Comparison of ENCODE assay signal across 1 cellular context in the genomic region with DNA sequence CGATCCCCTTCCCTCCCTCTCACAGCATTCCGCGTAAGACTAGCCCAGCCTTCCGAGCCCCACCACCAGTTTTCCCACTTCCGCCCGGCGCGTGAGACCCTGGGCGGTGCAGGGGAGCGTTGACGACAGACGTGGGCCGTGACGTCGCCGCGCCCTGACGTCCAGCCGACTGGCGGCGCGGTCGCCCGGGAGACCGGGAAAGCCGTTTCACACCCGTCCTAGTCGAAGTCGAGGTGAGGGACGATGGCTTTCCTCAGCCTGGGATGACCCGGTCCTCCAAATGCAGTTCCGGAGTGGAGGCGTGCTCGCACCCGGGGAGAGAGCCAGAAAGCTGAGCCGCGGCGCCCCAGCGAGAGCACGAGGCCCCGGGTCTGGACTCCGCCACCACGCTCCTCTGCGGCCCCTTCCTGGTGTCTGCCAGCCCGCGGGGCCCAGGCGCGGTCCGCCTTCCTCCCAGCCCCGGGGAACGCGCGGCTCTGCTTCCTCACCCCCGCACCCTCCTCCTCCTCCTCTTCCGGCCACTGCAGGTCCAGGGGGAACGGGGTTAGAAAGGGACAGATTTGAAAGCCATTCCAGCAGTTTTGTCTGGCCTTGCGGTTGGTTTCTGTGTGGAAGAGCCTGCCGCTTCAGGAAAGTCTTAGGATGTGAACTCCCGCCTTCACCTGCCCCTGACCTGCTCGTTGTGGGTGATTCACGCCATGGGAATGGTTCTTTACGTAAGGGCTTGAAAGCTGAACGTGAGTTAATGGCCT.
TF ChIP-seq lines count a peak whose summit lies in the region.

A gene (plus strand): TSS at position 210 of the 752 bp plus-strand sequence. CDS start 2,977 bp downstream, outside the sequence.

TF ChIP-seq in K562, 482 proteins besides CTCF, POLR2A, EP300 and RAD21 (continued from another document):
- TF ChIP-seq, protein P1, sequence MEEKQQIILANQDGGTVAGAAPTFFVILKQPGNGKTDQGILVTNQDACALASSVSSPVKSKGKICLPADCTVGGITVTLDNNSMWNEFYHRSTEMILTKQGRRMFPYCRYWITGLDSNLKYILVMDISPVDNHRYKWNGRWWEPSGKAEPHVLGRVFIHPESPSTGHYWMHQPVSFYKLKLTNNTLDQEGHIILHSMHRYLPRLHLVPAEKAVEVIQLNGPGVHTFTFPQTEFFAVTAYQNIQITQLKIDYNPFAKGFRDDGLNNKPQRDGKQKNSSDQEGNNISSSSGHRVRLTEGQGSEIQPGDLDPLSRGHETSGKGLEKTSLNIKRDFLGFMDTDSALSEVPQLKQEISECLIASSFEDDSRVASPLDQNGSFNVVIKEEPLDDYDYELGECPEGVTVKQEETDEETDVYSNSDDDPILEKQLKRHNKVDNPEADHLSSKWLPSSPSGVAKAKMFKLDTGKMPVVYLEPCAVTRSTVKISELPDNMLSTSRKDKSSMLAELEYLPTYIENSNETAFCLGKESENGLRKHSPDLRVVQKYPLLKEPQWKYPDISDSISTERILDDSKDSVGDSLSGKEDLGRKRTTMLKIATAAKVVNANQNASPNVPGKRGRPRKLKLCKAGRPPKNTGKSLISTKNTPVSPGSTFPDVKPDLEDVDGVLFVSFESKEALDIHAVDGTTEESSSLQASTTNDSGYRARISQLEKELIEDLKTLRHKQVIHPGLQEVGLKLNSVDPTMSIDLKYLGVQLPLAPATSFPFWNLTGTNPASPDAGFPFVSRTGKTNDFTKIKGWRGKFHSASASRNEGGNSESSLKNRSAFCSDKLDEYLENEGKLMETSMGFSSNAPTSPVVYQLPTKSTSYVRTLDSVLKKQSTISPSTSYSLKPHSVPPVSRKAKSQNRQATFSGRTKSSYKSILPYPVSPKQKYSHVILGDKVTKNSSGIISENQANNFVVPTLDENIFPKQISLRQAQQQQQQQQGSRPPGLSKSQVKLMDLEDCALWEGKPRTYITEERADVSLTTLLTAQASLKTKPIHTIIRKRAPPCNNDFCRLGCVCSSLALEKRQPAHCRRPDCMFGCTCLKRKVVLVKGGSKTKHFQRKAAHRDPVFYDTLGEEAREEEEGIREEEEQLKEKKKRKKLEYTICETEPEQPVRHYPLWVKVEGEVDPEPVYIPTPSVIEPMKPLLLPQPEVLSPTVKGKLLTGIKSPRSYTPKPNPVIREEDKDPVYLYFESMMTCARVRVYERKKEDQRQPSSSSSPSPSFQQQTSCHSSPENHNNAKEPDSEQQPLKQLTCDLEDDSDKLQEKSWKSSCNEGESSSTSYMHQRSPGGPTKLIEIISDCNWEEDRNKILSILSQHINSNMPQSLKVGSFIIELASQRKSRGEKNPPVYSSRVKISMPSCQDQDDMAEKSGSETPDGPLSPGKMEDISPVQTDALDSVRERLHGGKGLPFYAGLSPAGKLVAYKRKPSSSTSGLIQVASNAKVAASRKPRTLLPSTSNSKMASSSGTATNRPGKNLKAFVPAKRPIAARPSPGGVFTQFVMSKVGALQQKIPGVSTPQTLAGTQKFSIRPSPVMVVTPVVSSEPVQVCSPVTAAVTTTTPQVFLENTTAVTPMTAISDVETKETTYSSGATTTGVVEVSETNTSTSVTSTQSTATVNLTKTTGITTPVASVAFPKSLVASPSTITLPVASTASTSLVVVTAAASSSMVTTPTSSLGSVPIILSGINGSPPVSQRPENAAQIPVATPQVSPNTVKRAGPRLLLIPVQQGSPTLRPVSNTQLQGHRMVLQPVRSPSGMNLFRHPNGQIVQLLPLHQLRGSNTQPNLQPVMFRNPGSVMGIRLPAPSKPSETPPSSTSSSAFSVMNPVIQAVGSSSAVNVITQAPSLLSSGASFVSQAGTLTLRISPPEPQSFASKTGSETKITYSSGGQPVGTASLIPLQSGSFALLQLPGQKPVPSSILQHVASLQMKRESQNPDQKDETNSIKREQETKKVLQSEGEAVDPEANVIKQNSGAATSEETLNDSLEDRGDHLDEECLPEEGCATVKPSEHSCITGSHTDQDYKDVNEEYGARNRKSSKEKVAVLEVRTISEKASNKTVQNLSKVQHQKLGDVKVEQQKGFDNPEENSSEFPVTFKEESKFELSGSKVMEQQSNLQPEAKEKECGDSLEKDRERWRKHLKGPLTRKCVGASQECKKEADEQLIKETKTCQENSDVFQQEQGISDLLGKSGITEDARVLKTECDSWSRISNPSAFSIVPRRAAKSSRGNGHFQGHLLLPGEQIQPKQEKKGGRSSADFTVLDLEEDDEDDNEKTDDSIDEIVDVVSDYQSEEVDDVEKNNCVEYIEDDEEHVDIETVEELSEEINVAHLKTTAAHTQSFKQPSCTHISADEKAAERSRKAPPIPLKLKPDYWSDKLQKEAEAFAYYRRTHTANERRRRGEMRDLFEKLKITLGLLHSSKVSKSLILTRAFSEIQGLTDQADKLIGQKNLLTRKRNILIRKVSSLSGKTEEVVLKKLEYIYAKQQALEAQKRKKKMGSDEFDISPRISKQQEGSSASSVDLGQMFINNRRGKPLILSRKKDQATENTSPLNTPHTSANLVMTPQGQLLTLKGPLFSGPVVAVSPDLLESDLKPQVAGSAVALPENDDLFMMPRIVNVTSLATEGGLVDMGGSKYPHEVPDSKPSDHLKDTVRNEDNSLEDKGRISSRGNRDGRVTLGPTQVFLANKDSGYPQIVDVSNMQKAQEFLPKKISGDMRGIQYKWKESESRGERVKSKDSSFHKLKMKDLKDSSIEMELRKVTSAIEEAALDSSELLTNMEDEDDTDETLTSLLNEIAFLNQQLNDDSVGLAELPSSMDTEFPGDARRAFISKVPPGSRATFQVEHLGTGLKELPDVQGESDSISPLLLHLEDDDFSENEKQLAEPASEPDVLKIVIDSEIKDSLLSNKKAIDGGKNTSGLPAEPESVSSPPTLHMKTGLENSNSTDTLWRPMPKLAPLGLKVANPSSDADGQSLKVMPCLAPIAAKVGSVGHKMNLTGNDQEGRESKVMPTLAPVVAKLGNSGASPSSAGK (IDR thresholded peaks at IDR 0.05) = peak; percentile 97
- TF ChIP-seq SMAD2 (IDR thresholded peaks at IDR 0.05; ENCODE audit: low read depth, low read length) (no peak), SMAD1 (IDR thresholded peaks at IDR 0.05; ENCODE audit: low read depth, low read length, partially characterized antibody) (peak; percentile 23), KDM4B (IDR thresholded peaks at IDR 0.05; ENCODE audit: borderline replicate concordance in 2 of 2, low read depth in 1 of 2) (no peak), WHSC1 (IDR thresholded peaks at IDR 0.05; ENCODE audit: low read length) (no peak), EP400 (IDR thresholded peaks at IDR 0.05) (peak; percentile 88), TCF7 (IDR thresholded peaks at IDR 0.05; ENCODE audit: borderline replicate concordance) (no peak), BRD9 (IDR thresholded peaks at IDR 0.05; ENCODE audit: low read depth, partially characterized antibody) (peak; percentile 56), ARID1B (IDR thresholded peaks at IDR 0.05) (peak; percentile 42), ZNF324 (CRISPR knock-in tag; IDR thresholded peaks at IDR 0.05) (no peak)
- TF ChIP-seq, protein P2, sequence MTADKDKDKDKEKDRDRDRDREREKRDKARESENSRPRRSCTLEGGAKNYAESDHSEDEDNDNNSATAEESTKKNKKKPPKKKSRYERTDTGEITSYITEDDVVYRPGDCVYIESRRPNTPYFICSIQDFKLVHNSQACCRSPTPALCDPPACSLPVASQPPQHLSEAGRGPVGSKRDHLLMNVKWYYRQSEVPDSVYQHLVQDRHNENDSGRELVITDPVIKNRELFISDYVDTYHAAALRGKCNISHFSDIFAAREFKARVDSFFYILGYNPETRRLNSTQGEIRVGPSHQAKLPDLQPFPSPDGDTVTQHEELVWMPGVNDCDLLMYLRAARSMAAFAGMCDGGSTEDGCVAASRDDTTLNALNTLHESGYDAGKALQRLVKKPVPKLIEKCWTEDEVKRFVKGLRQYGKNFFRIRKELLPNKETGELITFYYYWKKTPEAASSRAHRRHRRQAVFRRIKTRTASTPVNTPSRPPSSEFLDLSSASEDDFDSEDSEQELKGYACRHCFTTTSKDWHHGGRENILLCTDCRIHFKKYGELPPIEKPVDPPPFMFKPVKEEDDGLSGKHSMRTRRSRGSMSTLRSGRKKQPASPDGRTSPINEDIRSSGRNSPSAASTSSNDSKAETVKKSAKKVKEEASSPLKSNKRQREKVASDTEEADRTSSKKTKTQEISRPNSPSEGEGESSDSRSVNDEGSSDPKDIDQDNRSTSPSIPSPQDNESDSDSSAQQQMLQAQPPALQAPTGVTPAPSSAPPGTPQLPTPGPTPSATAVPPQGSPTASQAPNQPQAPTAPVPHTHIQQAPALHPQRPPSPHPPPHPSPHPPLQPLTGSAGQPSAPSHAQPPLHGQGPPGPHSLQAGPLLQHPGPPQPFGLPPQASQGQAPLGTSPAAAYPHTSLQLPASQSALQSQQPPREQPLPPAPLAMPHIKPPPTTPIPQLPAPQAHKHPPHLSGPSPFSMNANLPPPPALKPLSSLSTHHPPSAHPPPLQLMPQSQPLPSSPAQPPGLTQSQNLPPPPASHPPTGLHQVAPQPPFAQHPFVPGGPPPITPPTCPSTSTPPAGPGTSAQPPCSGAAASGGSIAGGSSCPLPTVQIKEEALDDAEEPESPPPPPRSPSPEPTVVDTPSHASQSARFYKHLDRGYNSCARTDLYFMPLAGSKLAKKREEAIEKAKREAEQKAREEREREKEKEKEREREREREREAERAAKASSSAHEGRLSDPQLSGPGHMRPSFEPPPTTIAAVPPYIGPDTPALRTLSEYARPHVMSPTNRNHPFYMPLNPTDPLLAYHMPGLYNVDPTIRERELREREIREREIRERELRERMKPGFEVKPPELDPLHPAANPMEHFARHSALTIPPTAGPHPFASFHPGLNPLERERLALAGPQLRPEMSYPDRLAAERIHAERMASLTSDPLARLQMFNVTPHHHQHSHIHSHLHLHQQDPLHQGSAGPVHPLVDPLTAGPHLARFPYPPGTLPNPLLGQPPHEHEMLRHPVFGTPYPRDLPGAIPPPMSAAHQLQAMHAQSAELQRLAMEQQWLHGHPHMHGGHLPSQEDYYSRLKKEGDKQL (CRISPR knock-in tag; IDR thresholded peaks at IDR 0.05; ENCODE audit: borderline replicate concordance) = no peak
- TF ChIP-seq, protein P3, sequence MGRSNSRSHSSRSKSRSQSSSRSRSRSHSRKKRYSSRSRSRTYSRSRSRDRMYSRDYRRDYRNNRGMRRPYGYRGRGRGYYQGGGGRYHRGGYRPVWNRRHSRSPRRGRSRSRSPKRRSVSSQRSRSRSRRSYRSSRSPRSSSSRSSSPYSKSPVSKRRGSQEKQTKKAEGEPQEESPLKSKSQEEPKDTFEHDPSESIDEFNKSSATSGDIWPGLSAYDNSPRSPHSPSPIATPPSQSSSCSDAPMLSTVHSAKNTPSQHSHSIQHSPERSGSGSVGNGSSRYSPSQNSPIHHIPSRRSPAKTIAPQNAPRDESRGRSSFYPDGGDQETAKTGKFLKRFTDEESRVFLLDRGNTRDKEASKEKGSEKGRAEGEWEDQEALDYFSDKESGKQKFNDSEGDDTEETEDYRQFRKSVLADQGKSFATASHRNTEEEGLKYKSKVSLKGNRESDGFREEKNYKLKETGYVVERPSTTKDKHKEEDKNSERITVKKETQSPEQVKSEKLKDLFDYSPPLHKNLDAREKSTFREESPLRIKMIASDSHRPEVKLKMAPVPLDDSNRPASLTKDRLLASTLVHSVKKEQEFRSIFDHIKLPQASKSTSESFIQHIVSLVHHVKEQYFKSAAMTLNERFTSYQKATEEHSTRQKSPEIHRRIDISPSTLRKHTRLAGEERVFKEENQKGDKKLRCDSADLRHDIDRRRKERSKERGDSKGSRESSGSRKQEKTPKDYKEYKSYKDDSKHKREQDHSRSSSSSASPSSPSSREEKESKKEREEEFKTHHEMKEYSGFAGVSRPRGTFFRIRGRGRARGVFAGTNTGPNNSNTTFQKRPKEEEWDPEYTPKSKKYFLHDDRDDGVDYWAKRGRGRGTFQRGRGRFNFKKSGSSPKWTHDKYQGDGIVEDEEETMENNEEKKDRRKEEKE (IDR thresholded peaks at IDR 0.05; ENCODE audit: borderline replicate concordance in 1 of 2, control insufficient read depth in 1 of 2, low read depth in 2 of 2, low read length in 1 of 2) = no peak
- TF ChIP-seq, protein P4, sequence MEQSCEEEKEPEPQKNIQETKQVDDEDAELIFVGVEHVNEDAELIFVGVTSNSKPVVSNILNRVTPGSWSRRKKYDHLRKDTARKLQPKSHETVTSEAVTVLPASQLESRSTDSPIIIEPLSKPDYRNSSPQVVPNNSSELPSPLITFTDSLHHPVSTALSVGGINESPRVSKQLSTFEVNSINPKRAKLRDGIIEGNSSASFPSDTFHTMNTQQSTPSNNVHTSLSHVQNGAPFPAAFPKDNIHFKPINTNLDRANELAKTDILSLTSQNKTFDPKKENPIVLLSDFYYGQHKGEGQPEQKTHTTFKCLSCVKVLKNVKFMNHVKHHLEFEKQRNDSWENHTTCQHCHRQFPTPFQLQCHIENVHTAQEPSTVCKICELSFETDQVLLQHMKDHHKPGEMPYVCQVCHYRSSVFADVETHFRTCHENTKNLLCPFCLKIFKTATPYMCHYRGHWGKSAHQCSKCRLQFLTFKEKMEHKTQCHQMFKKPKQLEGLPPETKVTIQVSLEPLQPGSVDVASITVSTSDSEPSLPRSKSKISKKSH (CRISPR knock-in tag; IDR thresholded peaks at IDR 0.05) = no peak
- TF ChIP-seq, protein P5, sequence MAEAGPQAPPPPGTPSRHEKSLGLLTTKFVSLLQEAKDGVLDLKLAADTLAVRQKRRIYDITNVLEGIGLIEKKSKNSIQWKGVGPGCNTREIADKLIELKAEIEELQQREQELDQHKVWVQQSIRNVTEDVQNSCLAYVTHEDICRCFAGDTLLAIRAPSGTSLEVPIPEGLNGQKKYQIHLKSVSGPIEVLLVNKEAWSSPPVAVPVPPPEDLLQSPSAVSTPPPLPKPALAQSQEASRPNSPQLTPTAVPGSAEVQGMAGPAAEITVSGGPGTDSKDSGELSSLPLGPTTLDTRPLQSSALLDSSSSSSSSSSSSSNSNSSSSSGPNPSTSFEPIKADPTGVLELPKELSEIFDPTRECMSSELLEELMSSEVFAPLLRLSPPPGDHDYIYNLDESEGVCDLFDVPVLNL (CRISPR knock-in tag; IDR thresholded peaks at IDR 0.05; ENCODE audit: low read depth) = no peak
